ENCODE assay signal across 24 cellular contexts in the genomic region with DNA sequence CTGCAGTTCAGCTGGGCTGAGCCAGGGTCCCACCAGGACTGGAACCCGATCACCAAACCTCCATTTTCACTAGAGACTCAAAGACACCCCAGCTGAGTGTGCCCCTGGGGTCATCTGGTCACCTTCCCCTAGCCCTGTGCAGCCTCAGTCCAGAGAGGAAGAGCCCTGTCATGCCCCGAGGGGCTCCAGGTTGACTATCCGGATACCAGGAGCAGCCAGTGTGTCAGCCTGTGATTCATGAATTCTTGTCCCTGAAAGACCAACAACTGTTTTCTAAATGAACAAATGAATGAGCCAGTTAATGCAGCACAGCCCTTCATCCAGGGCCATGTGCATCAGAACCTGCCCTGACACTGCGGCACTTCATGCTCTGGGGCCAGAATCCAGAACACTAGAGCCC.
A peak's percentile ranks its signal among the peaks of the same experiment; 100 is the strongest.
DNase-seq lines count a peak whose midpoint lies in the region; FAIRE-seq and TF ChIP-seq lines count a peak whose summit lies in the region.
"Had no signal": no experiment of that assay in that cellular context is flagged by ENCODE, and none has a peak within 500 bp of the region (broad histone marks: within the 10 kb centered on the region; RNA-seq: fewer than 3 reads in every experiment).

No MANE protein-coding gene starts in this region.

- H3K9me3 ChIP-seq in neuronal stem cell (replicated peaks in 1 of 2; ENCODE audit: control insufficient read depth in 2 of 2, insufficient read depth in 1 of 2, low read depth in 1 of 2, low read length in 2 of 2): peaks cover 0 to 13% of the 10 kb centered on the region in 2 donors
- H3K9me3 ChIP-seq: A549, BE2C had no signal

- peak; percentile 47 for FAIRE-seq in bronchial epithelial cell (lab: Jason Lieb, UNC)
- FAIRE-seq: A549, GM12891, GM18507, H54 had no signal

- no peak overlapping the region for H3K23ac ChIP-seq in neuronal stem cell (ENCODE audit: low read depth, low read length, poor library complexity)

- H2BK15ac ChIP-seq in neuronal stem cell (ENCODE audit: low read length): no peak overlapping the region

- no peak overlapping the region for H2AFZ ChIP-seq in neuronal stem cell (ENCODE audit: low read length)

- H2BK5ac ChIP-seq in neuronal stem cell (ENCODE audit: low read length): no peak overlapping the region

- peaks cover 0 to 4% of the 10 kb centered on the region in 2 donors for H3K4me1 ChIP-seq in neuronal stem cell (ENCODE audit: control insufficient read depth in 2 of 2, insufficient read depth in 1 of 2, low read depth in 1 of 2, low read length in 2 of 2)
- H3K4me1 ChIP-seq: A549, BE2C had no signal

- no peak overlapping the region for H3K14ac ChIP-seq in neuronal stem cell (ENCODE audit: low read length)

- WGBS in neuronal stem cell (ENCODE audit: extremely low coverage in 2 of 2, insufficient read length in 2 of 2, insufficient replicate concordance in 1 of 2), 2 donors: no CpG with 5 or more reads among the region's 4 CpGs

- no peak overlapping the region for H3K27ac ChIP-seq in neuronal stem cell (replicated peaks; ENCODE audit: low read length)
- H3K27ac ChIP-seq: A549; BLaER1 treated with 17β-estradiol and CSF1 and Interleukin-3, amounts not matched to agents 10 nM and 100 nM had no signal

- H4K8ac ChIP-seq in neuronal stem cell (ENCODE audit: low read depth, low read length): no peak overlapping the region

- TF ChIP-seq CTCF in bronchial epithelial cell (IDR thresholded peaks at IDR 0.05; ENCODE audit: insufficient read depth, low read length, severe bottlenecking) (no peak), GM10266 (IDR thresholded peaks at IDR 0.05; ENCODE audit: control insufficient read depth, insufficient read depth, low read depth, missing control alignments) (no peak)

- no peak overlapping the region for H4K91ac ChIP-seq in neuronal stem cell (ENCODE audit: low read depth, low read length, poor library complexity)

- no peak overlapping the region for H2BK120ac ChIP-seq in neuronal stem cell (ENCODE audit: low read depth, low read length)

- H3K27me3 ChIP-seq in bronchial epithelial cell (ENCODE audit: control insufficient read depth, insufficient read depth, low read length) (no peaks in the 10 kb centered on the region), neuronal stem cell (ENCODE audit: control insufficient read depth in 3 of 3, insufficient read depth in 3 of 3, low read depth in 1 of 3, low read length in 3 of 3) (no peaks in the 10 kb centered on the region)
- H3K27me3 ChIP-seq: BE2C had no signal

- H3K4me3 ChIP-seq in bronchial epithelial cell (ENCODE audit: low read depth, low read length) (no peak overlapping the region), neuronal stem cell (ENCODE audit: low read length in 2 of 2) (no peak overlapping the region)
- H3K4me3 ChIP-seq: A549; BLaER1 treated with 17β-estradiol and CSF1 and Interleukin-3, amounts not matched to agents 10 nM and 100 nM had no signal

- H3K4ac ChIP-seq in neuronal stem cell (ENCODE audit: low read length): no peak overlapping the region

- no peak overlapping the region for H3K9ac ChIP-seq in neuronal stem cell (ENCODE audit: low read depth, low read length, poor library complexity)
- H3K9ac ChIP-seq: BLaER1 treated with 17β-estradiol and CSF1 and Interleukin-3, amounts not matched to agents 10 nM and 100 nM had no signal

- DNase-seq in ELF-1 (ENCODE audit: low read depth, low spot score) (peak; percentile 47), M059J (ENCODE audit: low read depth) (peak; percentile 33), bronchial epithelial cell (ENCODE audit: low read depth) (no peak), neuronal stem cell (ENCODE audit: low spot score) (no peak), GM10266 (ENCODE audit: extremely low spot score) (no peak), NCI-H524 treated with DMSO at 0.1 percent for 48 hours (lab: John Stamatoyannopoulos, UW) (no peak)
- no peak for DNase-seq in activated naive CD4-positive, alpha-beta T cell treated with Interleukin-2 at 50 U/mL for 16 hours
- DNase-seq: 8988T; ACHN; AML-193; BE2C; Calu3; CD4-positive, alpha-beta T cell; CD8-positive, alpha-beta memory T cell; DMS53; DMS79 treated with DMSO at 0.1 percent for 48 hours; GDM1; GOT3; HFFc6 had no signal

- H3K18ac ChIP-seq in neuronal stem cell (ENCODE audit: low read length): peak overlapping the region; percentile 2

- H3K4me2 ChIP-seq in neuronal stem cell (ENCODE audit: insufficient read depth, low read length, poor library complexity, severe bottlenecking): no peak overlapping the region
- H3K4me2 ChIP-seq: A549 had no signal

- H2BK12ac ChIP-seq in neuronal stem cell (ENCODE audit: low read length): no peak overlapping the region

- no peak overlapping the region for H2AK5ac ChIP-seq in neuronal stem cell (ENCODE audit: low read depth, low read length)

- H3K36me3 ChIP-seq in bronchial epithelial cell (ENCODE audit: control insufficient read depth, insufficient read depth, low read length) (no peaks in the 10 kb centered on the region), neuronal stem cell (replicated peaks in 1 of 2; ENCODE audit: control insufficient read depth in 2 of 2, insufficient read depth in 2 of 2, low read length in 2 of 2) (no peaks in the 10 kb centered on the region)
- H3K36me3 ChIP-seq: BE2C; BLaER1 treated with 17β-estradiol and CSF1 and Interleukin-3, amounts not matched to agents 10 nM and 100 nM had no signal

- H3K79me1 ChIP-seq in neuronal stem cell (ENCODE audit: low read depth, low read length): no peaks in the 10 kb centered on the region

Comparison
In these comparisons a context has a peak if more than half of its experiments do, and no peak if none do; other contexts are left out.
1. DNase-seq: peak in ELF-1 (single experiment) and M059J (single experiment); none in bronchial epithelial cell (single experiment), neuronal stem cell (single experiment), GM10266 (single experiment), activated naive CD4-positive, alpha-beta T cell treated with Interleukin-2 at 50 U/mL for 16 hours (single experiment) and NCI-H524 treated with DMSO at 0.1 percent for 48 hours (single experiment).